13 cellular contexts compared by ENCODE assay signal in genomic region chr1:11990303-11991032, GRCh38. TPM values are rescaled to one million over a fixed set of nuclear protein-coding genes. Genes with fewer than 3 reads are reported as not detected.
A peak's percentile ranks its signal among the peaks of the same experiment; 100 is the strongest.
DNase-seq lines count a peak whose midpoint lies in the region; ATAC-seq, FAIRE-seq and TF ChIP-seq lines count a peak whose summit lies in the region.
"Had no signal": no experiment of that assay in that cellular context is flagged by ENCODE, and none has a peak within 500 bp of the region (broad histone marks: within the 10 kb centered on the region; RNA-seq: fewer than 3 reads in every experiment).

No MANE protein-coding gene starts in this region.

- peak overlapping the region; percentile 32 for H3K27ac Mint-ChIP-seq in stimulated activated naive B cell treated with anti-CD40 and anti-IgM and Interleukin-4, amounts not matched to agents 10 μg/mL and 1 μg/mL and 100 μg/mL, for 72 hours
- H3K27ac Mint-ChIP-seq in T-cell, result no peak overlapping the region
- H3K27ac Mint-ChIP-seq: activated naive CD8-positive, alpha-beta T cell had no signal

- BruUV-seq in GM12878 (replicated peaks; lab: Mats Ljungman, UMichigan), result TSS peak; percentile 13

- no peak overlapping the region for H3K4me3 ChIP-seq in GM12878
- H3K4me3 ChIP-seq: hepatocyte, SJCRH30, smooth muscle cell had no signal

- intact Hi-C loops in GM12878 (cut with micrococcal nuclease; ENCODE audit: unreplicated experiment), result no loop called here

- H4K20me1 ChIP-seq in GM12878 (ENCODE audit: control insufficient read depth, insufficient read depth), result no peaks in the 10 kb centered on the region

- no peak for TF ChIP-seq CTCF in GM12878 (IDR thresholded peaks at IDR 0.05 in 2 of 3, conservative IDR thresholded peaks at IDR 0.05 in 1 of 3; ENCODE audit: control insufficient read depth in 2 of 3, extremely low read depth in 1 of 3, insufficient read depth in 1 of 3, low read depth in 3 of 3, low read length in 3 of 3)

- TF ChIP-seq POLR2A in GM12878 (IDR thresholded peaks at IDR 0.05; ENCODE audit: low read depth, low read length), result no peak

- FAIRE-seq in GM12878 (lab: Jason Lieb, UNC), result no peak
- FAIRE-seq: D721Med had no signal

- H3K9ac ChIP-seq in GM12878 (ENCODE audit: control insufficient read depth, insufficient read depth, low read length), result no peak overlapping the region

- no peaks in the 10 kb centered on the region for H3K27me3 ChIP-seq in GM12878 (replicated peaks in 1 of 2; ENCODE audit: control insufficient read depth in 2 of 2, insufficient read depth in 2 of 2, low read length in 1 of 2)
- H3K27me3 ChIP-seq: hepatocyte, SJCRH30 had no signal

- H3K36me3 Mint-ChIP-seq in stimulated activated naive B cell treated with anti-CD40 and anti-IgM and Interleukin-4, amounts not matched to agents 10 μg/mL and 1 μg/mL and 100 μg/mL, for 72 hours, result peaks cover 28 to 52% of the 10 kb centered on the region in 2 donors
- peaks cover 46% of the 10 kb centered on the region for H3K36me3 Mint-ChIP-seq in T-cell

- peak; percentile 64 for DNase-seq in NCI-H2029 (lab: John Stamatoyannopoulos, UW)
- no peak for DNase-seq in GM12878 (ENCODE audit: low read depth, low spot score)
- peak; percentile 46 for DNase-seq in iris pigment epithelial cell (ENCODE audit: low read depth)
- no peak for DNase-seq in stimulated activated naive B cell treated with anti-CD40 and anti-IgM and Interleukin-4, amounts not matched to agents 10 μg/mL and 1 μg/mL and 100 μg/mL, for 72 hours
- DNase-seq in KG1 (lab: John Stamatoyannopoulos, UW), result no peak
- no peak for DNase-seq in T-cell
- DNase-seq: NCI-H526, SJCRH30 had no signal

- CTCF ChIA-PET in GM12878 (lab: Yijun Ruan, JAX) (interaction anchor here (1.0 kb wide), 1 partner anchor 9 kb away, joined by 3 read pairs; no protein-coding TSS in a partner anchor), T-cell (lab: Charles Lee) (interaction anchor here in 1 of 2 donors (0.6 kb wide), 1 partner anchor 30 kb away, joined by 4 read pairs; no protein-coding TSS in a partner anchor)

- peaks cover 3% of the 10 kb centered on the region for H3K79me2 ChIP-seq in GM12878 (ENCODE audit: control insufficient read depth, insufficient read depth, low read length)

- ATAC-seq in GM12878 (no peak), T-cell (replicated peaks in 1 of 4) (no peak), GM21737 (IDR thresholded peaks at IDR 0.05; ENCODE audit: unreplicated experiment) (no peak)
- ATAC-seq in stimulated activated naive B cell treated with anti-CD40 and anti-IgM and Interleukin-4, amounts not matched to agents 10 μg/mL and 1 μg/mL and 100 μg/mL, for 72 hours (replicated peaks), result no peak

- no peaks in the 10 kb centered on the region for H3K9me3 ChIP-seq in GM12878 (replicated peaks; ENCODE audit: control insufficient read depth, insufficient read depth, low read length)
- H3K9me3 ChIP-seq: SJCRH30 had no signal

- H3K4me1 Mint-ChIP-seq in stimulated activated naive B cell treated with anti-CD40 and anti-IgM and Interleukin-4, amounts not matched to agents 10 μg/mL and 1 μg/mL and 100 μg/mL, for 72 hours, result peaks cover 11 to 21% of the 10 kb centered on the region in 2 donors
- H3K4me1 Mint-ChIP-seq in T-cell, result peaks cover 9 to 13% (median 11%) of the 10 kb centered on the region in 3 donors

- no peak overlapping the region for H3K27ac ChIP-seq in GM12878 (ENCODE audit: control insufficient read depth, insufficient read depth)
- H3K27ac ChIP-seq: hepatocyte, SJCRH30 had no signal

- no peak for TF ChIP-seq EP300 in GM12878 (IDR thresholded peaks at IDR 0.05; ENCODE audit: borderline replicate concordance in 1 of 2, control insufficient read depth in 1 of 2, low read depth in 2 of 2, low read length in 2 of 2)

- H2AFZ ChIP-seq in GM12878 (ENCODE audit: control insufficient read depth, low read depth, low read length), result no peak overlapping the region
- H2AFZ ChIP-seq: hepatocyte had no signal

- SMC1A ChIA-PET in GM12878 (lab: Charles Lee; ENCODE audit: uncharacterized antibody, unreplicated experiment), result interaction anchor here (0.6 to 1.2 kb wide), 2 partner anchors 9 to 59 kb away, joined by 3 read pairs; no protein-coding TSS in a partner anchor

- in situ Hi-C loops in GM12878 (cut with MboI), result no loop called here

- H3K9me3 Mint-ChIP-seq in stimulated activated naive B cell treated with anti-CD40 and anti-IgM and Interleukin-4, amounts not matched to agents 10 μg/mL and 1 μg/mL and 100 μg/mL, for 72 hours, result no peaks in the 10 kb centered on the region
- H3K9me3 Mint-ChIP-seq in T-cell, result no peaks in the 10 kb centered on the region

- H3K36me3 ChIP-seq in GM12878 (ENCODE audit: control insufficient read depth in 2 of 2, insufficient read depth in 2 of 2, low read length in 1 of 2), result peaks cover 21 to 26% of the 10 kb centered on the region in 2 experiments

- POLR2A ChIA-PET in GM12878 (lab: Charles Lee), result no interaction called here
- POLR2A ChIA-PET in T-cell (lab: Charles Lee), result no interaction called here

- H3K4me2 ChIP-seq in GM12878 (ENCODE audit: control insufficient read depth, insufficient read depth), result no peak overlapping the region; the same call in 1 of the 2 replicates
- H3K4me2 ChIP-seq: hepatocyte, smooth muscle cell had no signal

- TF ChIP-seq RAD21 in GM12878 (IDR thresholded peaks at IDR 0.05; ENCODE audit: insufficient read depth, low read depth, low read length), result no peak

- no peaks in the 10 kb centered on the region for H3K27me3 Mint-ChIP-seq in stimulated activated naive B cell treated with anti-CD40 and anti-IgM and Interleukin-4, amounts not matched to agents 10 μg/mL and 1 μg/mL and 100 μg/mL, for 72 hours
- H3K27me3 Mint-ChIP-seq in T-cell, result no peaks in the 10 kb centered on the region
- H3K27me3 Mint-ChIP-seq: activated naive CD8-positive, alpha-beta T cell had no signal

- H3K4me1 ChIP-seq in GM12878 (ENCODE audit: control insufficient read depth, insufficient read depth, low read length), result peaks cover 12% of the 10 kb centered on the region
- H3K4me1 ChIP-seq: SJCRH30 had no signal

- WGBS in GM12878 (ENCODE audit: insufficient coverage, insufficient replicate concordance, low lambda C conversion rate, missing lambda C conversion rate), result 97% methylated on average over 10 of the region's 10 CpGs

- H3K4me3 Mint-ChIP-seq in stimulated activated naive B cell treated with anti-CD40 and anti-IgM and Interleukin-4, amounts not matched to agents 10 μg/mL and 1 μg/mL and 100 μg/mL, for 72 hours, result no peak overlapping the region
- H3K4me3 Mint-ChIP-seq in T-cell, result no peak overlapping the region
- H3K4me3 Mint-ChIP-seq: activated naive CD8-positive, alpha-beta T cell had no signal

- RAD21 ChIA-PET in GM12878 (lab: Charles Lee; ENCODE audit: unreplicated experiment), result no interaction called here

RNA-seq across cellular contexts. Expression of gene MFN2, which starts 10.2 kb away (rescaled TPM):
- 36.8 and 39.8 TPM in 2 replicates for total RNA-seq in GM12878 (2013; cell fraction: nucleolus; rRNA removed)
- total RNA-seq in GM12878 (2014; rRNA removed) (46.1 and 46.2 TPM in 2 replicates), GM12878 (2014; rRNA removed; fragmentation: Illumina TruSeq; extraction: Trizol) (27.5 and 28.7 TPM in 2 replicates), GM12878 (2021) (59.6 and 59.8 TPM in 2 replicates), T-cell (10 to 100 TPM; 38.0 to 47.0 (median 40.7) TPM)
- polyA plus RNA-seq in GM12878 (2011; ENCODE audit: low read depth), result 20.8 TPM
- polyA plus RNA-seq in GM12878 (2011; rRNA removed) (29.8 and 50.0 TPM in 2 replicates), GM12878 (2014; fragmentation: Illumina TruSeq; extraction: Trizol) (44.0 and 50.1 TPM in 2 replicates), GM12878 (2014; fragmentation: Nextera tagmentation; extraction: Ambion mirVana) (1 to 10 TPM; 5.3 to 6.4 TPM), GM12878 (2014; rRNA removed) (41.7 and 43.1 TPM in 2 replicates), GM12878 (2016; fragmentation: Nextera tagmentation; extraction: Ambion mirVana) (10 to 100 TPM; 59.9 to 64.4 TPM)
- polyA plus RNA-seq in GM12878 (2011; cell fraction: cytosol; rRNA removed), result 42.8 and 42.9 TPM in 2 replicates
- 57.4 and 73.7 TPM in 2 replicates for polyA plus RNA-seq in GM12878 (2011; cell fraction: nucleus; rRNA removed)
- polyA plus RNA-seq in GM12878 (2012), result 28.5 and 35.1 TPM in 2 replicates
- 53.7 and 65.1 TPM in 2 replicates for polyA minus RNA-seq in GM12878 (2011; rRNA and poly(A)+ RNA removed)
- 15.1 and 19.0 TPM in 2 replicates for polyA minus RNA-seq in GM12878 (2011; cell fraction: cytosol; rRNA and poly(A)+ RNA removed)
- polyA minus RNA-seq in GM12878 (2011; cell fraction: nucleus; rRNA and poly(A)+ RNA removed), result 16.0 and 23.1 TPM in 2 replicates

RNA-seq across cellular contexts. Expression of gene MIIP, which starts 28.8 kb away (rescaled TPM):
- 69.0 and 77.4 TPM in 2 replicates for total RNA-seq in GM12878 (2013; cell fraction: nucleolus; rRNA removed)
- total RNA-seq in GM12878 (2014; rRNA removed), result 68.8 and 71.3 TPM in 2 replicates
- total RNA-seq in GM12878 (2014; rRNA removed; fragmentation: Illumina TruSeq; extraction: Trizol), result 16.6 and 17.1 TPM in 2 replicates
- 56.2 and 57.2 TPM in 2 replicates for total RNA-seq in GM12878 (2021)
- 12.2 TPM for polyA plus RNA-seq in GM12878 (2011; ENCODE audit: low read depth)
- 8.8 and 21.5 TPM in 2 replicates for polyA plus RNA-seq in GM12878 (2011; rRNA removed)
- polyA plus RNA-seq in GM12878 (2011; cell fraction: cytosol; rRNA removed), result 30.0 and 54.7 TPM in 2 replicates
- 275 and 289 TPM in 2 replicates for polyA plus RNA-seq in GM12878 (2011; cell fraction: nucleus; rRNA removed)
- 37.9 and 40.1 TPM in 2 replicates for polyA plus RNA-seq in GM12878 (2012)
- 5.4 and 11.6 TPM in 2 replicates for polyA plus RNA-seq in GM12878 (2014; fragmentation: Illumina TruSeq; extraction: Trizol)
- 1 to 10 TPM in 1 of 2 experiments, under 1 TPM in 1; 0.84 to 5.1 TPM for polyA plus RNA-seq in GM12878 (2014; fragmentation: Nextera tagmentation; extraction: Ambion mirVana)
- 65.2 and 70.6 TPM in 2 replicates for polyA plus RNA-seq in GM12878 (2014; rRNA removed)
- 10 to 100 TPM; 82.3 to 95.7 TPM for polyA plus RNA-seq in GM12878 (2016; fragmentation: Nextera tagmentation; extraction: Ambion mirVana)
- polyA minus RNA-seq in GM12878 (2011; rRNA and poly(A)+ RNA removed), result 13.8 and 33.1 TPM in 2 replicates
- 16.1 and 21.0 TPM in 2 replicates for polyA minus RNA-seq in GM12878 (2011; cell fraction: cytosol; rRNA and poly(A)+ RNA removed)
- 22.2 and 38.7 TPM in 2 replicates for polyA minus RNA-seq in GM12878 (2011; cell fraction: nucleus; rRNA and poly(A)+ RNA removed)
- total RNA-seq in T-cell, result 10 to 100 TPM; 26.5 to 51.3 (median 43.4) TPM

RNA-seq across cellular contexts. Expression of gene PLOD1, which starts 56.0 kb away (rescaled TPM):
- total RNA-seq in GM12878 (2013; cell fraction: nucleolus; rRNA removed), result 85.4 and 93.8 TPM in 2 replicates
- total RNA-seq in GM12878 (2014; rRNA removed) (30.8 and 35.9 TPM in 2 replicates), GM12878 (2014; rRNA removed; fragmentation: Illumina TruSeq; extraction: Trizol) (19.9 and 20.3 TPM in 2 replicates), GM12878 (2021) (41.2 and 42.6 TPM in 2 replicates), T-cell (1 to 10 TPM; 2.6 to 6.9 (median 4.6) TPM)
- polyA plus RNA-seq in GM12878 (2011; ENCODE audit: low read depth), result 20.1 TPM
- polyA plus RNA-seq in GM12878 (2011; rRNA removed) (15.5 and 33.5 TPM in 2 replicates), GM12878 (2014; fragmentation: Illumina TruSeq; extraction: Trizol) (13.8 and 23.9 TPM in 2 replicates), GM12878 (2014; fragmentation: Nextera tagmentation; extraction: Ambion mirVana) (10 to 100 TPM; 10.6 to 11.5 TPM), GM12878 (2014; rRNA removed) (25.7 and 33.2 TPM in 2 replicates), GM12878 (2016; fragmentation: Nextera tagmentation; extraction: Ambion mirVana) (10 to 100 TPM; 32.9 to 37.3 TPM)
- 45.6 and 46.0 TPM in 2 replicates for polyA plus RNA-seq in GM12878 (2011; cell fraction: cytosol; rRNA removed)
- polyA plus RNA-seq in GM12878 (2011; cell fraction: nucleus; rRNA removed), result 61.9 and 76.3 TPM in 2 replicates
- polyA plus RNA-seq in GM12878 (2012), result 48.1 and 49.8 TPM in 2 replicates
- polyA minus RNA-seq in GM12878 (2011; rRNA and poly(A)+ RNA removed), result 34.0 and 56.4 TPM in 2 replicates
- 24.3 and 30.3 TPM in 2 replicates for polyA minus RNA-seq in GM12878 (2011; cell fraction: cytosol; rRNA and poly(A)+ RNA removed)
- 20.9 and 24.7 TPM in 2 replicates for polyA minus RNA-seq in GM12878 (2011; cell fraction: nucleus; rRNA and poly(A)+ RNA removed)

Comparison
In these comparisons a context has a peak if more than half of its experiments do, and no peak if none do; other contexts are left out.
1. DNase-seq: peak in NCI-H2029 (single experiment) and iris pigment epithelial cell (single experiment); none in GM12878 (single experiment), stimulated activated naive B cell treated with anti-CD40 and anti-IgM and Interleukin-4, amounts not matched to agents 10 μg/mL and 1 μg/mL and 100 μg/mL, for 72 hours (single experiment), KG1 (single experiment) and T-cell (0 of 34).